ENCODE assay signal across 9 cellular contexts in genomic region chr2:85890522-85891176, GRCh38. TPM values are rescaled to one million over a fixed set of nuclear protein-coding genes. Genes with fewer than 3 reads are reported as not detected.
DNase-seq lines count a peak whose midpoint lies in the region; ATAC-seq, FAIRE-seq and TF ChIP-seq lines count a peak whose summit lies in the region.
"Had no signal": no experiment of that assay in that cellular context is flagged by ENCODE, and none has a peak within 500 bp of the region (broad histone marks: within the 10 kb centered on the region; RNA-seq: fewer than 3 reads in every experiment).

No MANE protein-coding gene starts in this region.

- no peak overlapping the region for H3K27ac Mint-ChIP-seq in T-helper 2 cell treated with Interferon-gamma antibody and Interleukin-4, amounts not matched to agents 5 μg/mL and 100 μg/mL, for 36 hours
- H3K27ac Mint-ChIP-seq in T-cell, result peak overlapping the region; percentile 33 to 88
- no peak overlapping the region for H3K27ac Mint-ChIP-seq in stimulated activated naive B cell treated with anti-CD40 and anti-IgM and Interleukin-4, amounts not matched to agents 10 μg/mL and 1 μg/mL and 100 μg/mL, for 72 hours

- H3K27me3 ChIP-seq in esophagus muscularis mucosa, result no peaks in the 10 kb centered on the region

- no peaks in the 10 kb centered on the region for H3K36me3 ChIP-seq in esophagus muscularis mucosa

- TF ChIP-seq CTCF in esophagus muscularis mucosa (IDR thresholded peaks at IDR 0.05), result no peak

- ATAC-seq in T-cell (replicated peaks in 1 of 4), result no peak
- ATAC-seq in stimulated activated naive B cell treated with anti-CD40 and anti-IgM and Interleukin-4, amounts not matched to agents 10 μg/mL and 1 μg/mL and 100 μg/mL, for 72 hours (replicated peaks), result no peak

- DNase-seq in T-helper 2 cell treated with Interferon-gamma antibody and Interleukin-4, amounts not matched to agents 5 μg/mL and 100 μg/mL, for 36 hours (ENCODE audit: low spot score), result no peak
- DNase-seq in T-helper 2 cell (no peak), T-cell (no peak), esophagus muscularis mucosa (ENCODE audit: extremely low spot score) (no peak), H54 (ENCODE audit: insufficient read length, low spot score) (no peak), GF-D8 (lab: John Stamatoyannopoulos, UW) (no peak)
- no peak for DNase-seq in stimulated activated naive B cell treated with anti-CD40 and anti-IgM and Interleukin-4, amounts not matched to agents 10 μg/mL and 1 μg/mL and 100 μg/mL, for 72 hours
- DNase-seq in activated CD4-positive, CD25-positive, alpha-beta regulatory T cell treated with anti-CD3 and anti-CD28 coated beads, Interleukin-2, amount 50 U/mL, for 72 hours, result no peak
- DNase-seq: activated effector memory CD4-positive, alpha-beta T cell treated with Interleukin-2 at 50 U/mL for 16 hours had no signal

- no peak for TF ChIP-seq POLR2A in esophagus muscularis mucosa (IDR thresholded peaks at IDR 0.05; ENCODE audit: low read depth)
- TF ChIP-seq POLR2A in H54 (IDR thresholded peaks at IDR 0.05; ENCODE audit: low read depth, low read length), result no peak

- POLR2A ChIA-PET in T-cell (lab: Charles Lee), result no interaction called here

- H3K4me3 Mint-ChIP-seq in T-helper 2 cell treated with Interferon-gamma antibody and Interleukin-4, amounts not matched to agents 5 μg/mL and 100 μg/mL, for 36 hours, result peak overlapping the region; percentile 62
- H3K4me3 Mint-ChIP-seq in T-cell, result peak overlapping the region; percentile 58 to 95 (median 65)
- H3K4me3 Mint-ChIP-seq in stimulated activated naive B cell treated with anti-CD40 and anti-IgM and Interleukin-4, amounts not matched to agents 10 μg/mL and 1 μg/mL and 100 μg/mL, for 72 hours, result peak overlapping the region; percentile 40 to 68

- H3K9me3 ChIP-seq in esophagus muscularis mucosa, result no peaks in the 10 kb centered on the region

- peaks cover 9% of the 10 kb centered on the region for H3K9me3 Mint-ChIP-seq in T-helper 2 cell treated with Interferon-gamma antibody and Interleukin-4, amounts not matched to agents 5 μg/mL and 100 μg/mL, for 36 hours
- H3K9me3 Mint-ChIP-seq in T-cell, result peaks cover 0 to 4% (median 0%) of the 10 kb centered on the region in 3 donors
- H3K9me3 Mint-ChIP-seq in stimulated activated naive B cell treated with anti-CD40 and anti-IgM and Interleukin-4, amounts not matched to agents 10 μg/mL and 1 μg/mL and 100 μg/mL, for 72 hours, result peaks cover 11% of the 10 kb centered on the region in 2 donors

- H3K4me1 ChIP-seq in esophagus muscularis mucosa, result peaks cover 26 to 58% (median 44%) of the 10 kb centered on the region in 4 donors

- H3K4me3 ChIP-seq in esophagus muscularis mucosa, result peak overlapping the region; percentile 75 to 95 (median 89)

- FAIRE-seq in H54 (lab: Jason Lieb, UNC), result no peak

- H3K4me1 Mint-ChIP-seq in T-helper 2 cell treated with Interferon-gamma antibody and Interleukin-4, amounts not matched to agents 5 μg/mL and 100 μg/mL, for 36 hours (ENCODE audit: low read depth), result peaks cover 48% of the 10 kb centered on the region
- H3K4me1 Mint-ChIP-seq in T-cell, result peaks cover 56 to 66% (median 62%) of the 10 kb centered on the region in 3 donors
- peaks cover 43 to 60% of the 10 kb centered on the region in 2 donors for H3K4me1 Mint-ChIP-seq in stimulated activated naive B cell treated with anti-CD40 and anti-IgM and Interleukin-4, amounts not matched to agents 10 μg/mL and 1 μg/mL and 100 μg/mL, for 72 hours

- CTCF ChIA-PET in T-cell (lab: Charles Lee), result interaction anchor here (0.6 to 7.2 kb wide), 11 partner anchors 29 to 253 kb away, joined by 3 to 59 read pairs (median 7); no protein-coding TSS in a partner anchor

- peak overlapping the region; percentile 88 to 95 (median 88) for H3K27ac ChIP-seq in esophagus muscularis mucosa (replicated peaks in 1 of 4)

- H3K27me3 Mint-ChIP-seq in T-helper 2 cell treated with Interferon-gamma antibody and Interleukin-4, amounts not matched to agents 5 μg/mL and 100 μg/mL, for 36 hours (ENCODE audit: low read depth), result peaks cover 3% of the 10 kb centered on the region
- H3K27me3 Mint-ChIP-seq in T-cell, result no peaks in the 10 kb centered on the region
- no peaks in the 10 kb centered on the region for H3K27me3 Mint-ChIP-seq in stimulated activated naive B cell treated with anti-CD40 and anti-IgM and Interleukin-4, amounts not matched to agents 10 μg/mL and 1 μg/mL and 100 μg/mL, for 72 hours

- peaks cover 9% of the 10 kb centered on the region for H3K36me3 Mint-ChIP-seq in T-helper 2 cell treated with Interferon-gamma antibody and Interleukin-4, amounts not matched to agents 5 μg/mL and 100 μg/mL, for 36 hours (ENCODE audit: low read depth)
- H3K36me3 Mint-ChIP-seq in T-cell, result no peaks in the 10 kb centered on the region
- H3K36me3 Mint-ChIP-seq in stimulated activated naive B cell treated with anti-CD40 and anti-IgM and Interleukin-4, amounts not matched to agents 10 μg/mL and 1 μg/mL and 100 μg/mL, for 72 hours, result peaks cover 25 to 46% of the 10 kb centered on the region in 2 donors

- intact Hi-C loops in esophagus muscularis mucosa (cut with DNase I), result no loop called here

- no peak for TF ChIP-seq EP300 in esophagus muscularis mucosa (IDR thresholded peaks at IDR 0.05)

- WGBS in esophagus muscularis mucosa, result 89% methylated on average over 5 of the region's 5 CpGs

RNA-seq across cellular contexts. Expression of gene ST3GAL5, which starts 1.9 kb away (rescaled TPM):
- 10 to 100 TPM; 22.8 to 56.2 (median 31.9) TPM for total RNA-seq in T-cell
- 10 to 100 TPM; 11.3 to 21.6 (median 19.4) TPM for total RNA-seq in esophagus muscularis mucosa

Comparison
In these comparisons a context has a peak if more than half of its experiments do, and no peak if none do; other contexts are left out.
1. H3K27ac Mint-ChIP-seq: peak in T-cell (2 of 2); none in T-helper 2 cell treated with Interferon-gamma antibody and Interleukin-4, amounts not matched to agents 5 μg/mL and 100 μg/mL, for 36 hours (single experiment) and stimulated activated naive B cell treated with anti-CD40 and anti-IgM and Interleukin-4, amounts not matched to agents 10 μg/mL and 1 μg/mL and 100 μg/mL, for 72 hours (single experiment).
2. Peak in every context shown above with its lines, with median percentiles within 50 percentile points of each other: H3K4me3 Mint-ChIP-seq.